6 cellular contexts compared by ENCODE assay signal in genomic region chr19:41376998-41377365, GRCh38. TPM values are rescaled to one million over a fixed set of nuclear protein-coding genes. Genes with fewer than 3 reads are reported as not detected.
DNase-seq lines count a peak whose midpoint lies in the region; ATAC-seq and TF ChIP-seq lines count a peak whose summit lies in the region.

No MANE protein-coding gene starts in this region.

- H2AFZ ChIP-seq in H9 (ENCODE audit: low read length) = no peak overlapping the region
- peak overlapping the region; percentile 87 for H2AFZ ChIP-seq in mammary epithelial cell (ENCODE audit: low read depth, low read length)
- H2AFZ ChIP-seq in neural cell (ENCODE audit: low read depth, low read length) = no peak overlapping the region

- H4K20me1 ChIP-seq in H9 (ENCODE audit: control insufficient read depth, insufficient read depth, insufficient read length) = no peaks in the 10 kb centered on the region
- no peaks in the 10 kb centered on the region for H4K20me1 ChIP-seq in mammary epithelial cell (ENCODE audit: insufficient read depth, low read length)
- no peaks in the 10 kb centered on the region for H4K20me1 ChIP-seq in neural cell (ENCODE audit: insufficient read depth)

- H3K4me1 Mint-ChIP-seq in H9 = peaks cover 12 to 19% of the 10 kb centered on the region in 2 experiments

- H3K18ac ChIP-seq in H9 (ENCODE audit: insufficient read length, low read depth, low read length) = no peak overlapping the region

- H3K4me3 ChIP-seq in mammary epithelial cell (replicated peaks in 1 of 3; ENCODE audit: insufficient read depth in 1 of 3, low read depth in 2 of 3, low read length in 3 of 3) = peak overlapping the region; percentile 54 to 71 (median 57)
- peak overlapping the region; percentile 67 for H3K4me3 ChIP-seq in neural cell (ENCODE audit: low read length)

- H3K36me3 Mint-ChIP-seq in H9 (ENCODE audit: insufficient read depth in 1 of 3, low read depth in 3 of 3) = no peaks in the 10 kb centered on the region; a peak in 1 of 7 replicates

- H3K9ac ChIP-seq in H9 (ENCODE audit: extremely low read depth, insufficient read length, low read length) (no peak overlapping the region), mammary epithelial cell (ENCODE audit: insufficient read depth, low read length) (no peak overlapping the region), neural cell (ENCODE audit: low read length) (no peak overlapping the region)

- H3K79me1 ChIP-seq in H9 (ENCODE audit: insufficient read depth, low read depth, low read length, poor library complexity, severe bottlenecking) = no peaks in the 10 kb centered on the region

- in situ Hi-C loops in mammary epithelial cell (cut with MboI; ENCODE audit: low sequenced_read_pairs in 2 of 2) = no loop called here

- dilution Hi-C loops in mammary epithelial cell (cut with HindIII; ENCODE audit: low sequenced_read_pairs) = no loop called here

- H2BK15ac ChIP-seq in H9 (ENCODE audit: low read depth, low read length) = no peak overlapping the region

- peaks cover 7% of the 10 kb centered on the region for H3K23me2 ChIP-seq in H9 (ENCODE audit: insufficient read length, low read depth, low read length, poor library complexity, severe bottlenecking)

- H3K79me2 ChIP-seq in H9 (ENCODE audit: insufficient read depth, low read length) (no peaks in the 10 kb centered on the region), mammary epithelial cell (ENCODE audit: insufficient read depth, low read length) (peaks cover 2% of the 10 kb centered on the region), neural cell (replicated peaks; ENCODE audit: insufficient read depth, low read length) (no peaks in the 10 kb centered on the region)

- no peak overlapping the region for H2BK12ac ChIP-seq in H9 (ENCODE audit: insufficient read length, low read depth, low read length)

- H4K8ac ChIP-seq in H9 (replicated peaks; ENCODE audit: insufficient read length, low read depth, low read length) = no peak overlapping the region

- intact Hi-C loops in mammary epithelial cell (cut with micrococcal nuclease) = no loop called here

- H3K4me3 Mint-ChIP-seq in H9 = peak overlapping the region; percentile 75 to 79

- CTCF ChIA-PET in mammary epithelial cell (lab: Charles Lee; ENCODE audit: low non-redundant PET) = no interaction called here

- H3K9me2 ChIP-seq in neural cell (ENCODE audit: insufficient read depth, low read length) = no peaks in the 10 kb centered on the region

- H3K36me3 ChIP-seq in mammary epithelial cell (ENCODE audit: insufficient read depth, low read length) (no peaks in the 10 kb centered on the region), neural cell (ENCODE audit: insufficient read depth, low read length) (no peaks in the 10 kb centered on the region)

- TF ChIP-seq EP300 in neural cell (conservative IDR thresholded peaks at IDR 0.05; ENCODE audit: poor library complexity, severe bottlenecking) = no peak

- peak overlapping the region; percentile 96 for H3K4me2 ChIP-seq in H9 (ENCODE audit: insufficient read depth, insufficient read length, low read length)
- H3K4me2 ChIP-seq in mammary epithelial cell (ENCODE audit: insufficient read depth, low read depth, low read length) = peak overlapping the region; percentile 91
- H3K4me2 ChIP-seq in neural cell (ENCODE audit: low read length) = peak overlapping the region; percentile 30

- peaks cover 9% of the 10 kb centered on the region for H3K27me3 Mint-ChIP-seq in H9 (ENCODE audit: low read depth)

- TF ChIP-seq RAD21 in neural cell (conservative IDR thresholded peaks at IDR 0.05) = no peak

- DNase-seq in H9 = no peak
- no peak for DNase-seq in mammary epithelial cell
- no peak for DNase-seq in OCI-M2 (lab: John Stamatoyannopoulos, UW; ENCODE audit: unreplicated experiment)

- no peak overlapping the region for H3K56ac ChIP-seq in H9 (ENCODE audit: insufficient read length, low read depth, low read length)

- no peak overlapping the region for H3K23ac ChIP-seq in H9 (ENCODE audit: insufficient read length, low read depth, low read length)

- H3K9me3 Mint-ChIP-seq in H9 = no peaks in the 10 kb centered on the region; a peak in 1 of 5 replicates

- no peaks in the 10 kb centered on the region for H3F3A ChIP-seq in neural cell (ENCODE audit: insufficient read depth, low read length, poor library complexity, severe bottlenecking)

- no peak for TF ChIP-seq CTCF in H9 (conservative IDR thresholded peaks at IDR 0.05)
- no peak for TF ChIP-seq CTCF in mammary epithelial cell (conservative IDR thresholded peaks at IDR 0.05 in 1 of 2, IDR thresholded peaks at IDR 0.05 in 1 of 2; ENCODE audit: extremely low read depth in 1 of 2, insufficient read depth in 1 of 2, low read depth in 1 of 2, low read length in 2 of 2)
- TF ChIP-seq CTCF in neural cell (IDR thresholded peaks at IDR 0.05; ENCODE audit: poor library complexity, severe bottlenecking) = no peak

- BruUV-seq in mammary epithelial cell (replicated peaks; lab: Mats Ljungman, UMichigan) = no TSS peak

- no peak overlapping the region for H2BK5ac ChIP-seq in H9 (ENCODE audit: insufficient read length, low read length)

- H3K27me3 ChIP-seq in H9 (ENCODE audit: insufficient read depth, low read length) = no peaks in the 10 kb centered on the region
- H3K27me3 ChIP-seq in mammary epithelial cell (ENCODE audit: insufficient read depth, low read length) = no peaks in the 10 kb centered on the region
- H3K27me3 ChIP-seq in neural cell (ENCODE audit: insufficient read depth, low read depth, low read length) = no peaks in the 10 kb centered on the region

- H3K4me1 ChIP-seq in H9 (ENCODE audit: insufficient read depth, low read length) (peaks cover 2% of the 10 kb centered on the region; the same call in 1 of the 2 replicates), mammary epithelial cell (ENCODE audit: insufficient read depth, low read length) (peaks cover 20% of the 10 kb centered on the region)

- no peak overlapping the region for H3K4ac ChIP-seq in H9 (ENCODE audit: low read depth, low read length)

- no peak overlapping the region for H2AK5ac ChIP-seq in H9 (ENCODE audit: insufficient read length, low read length)

- H3K9me3 ChIP-seq in H9 (ENCODE audit: control insufficient read depth, low read depth, low read length) (no peaks in the 10 kb centered on the region), mammary epithelial cell (replicated peaks; ENCODE audit: insufficient read depth, low read length) (no peaks in the 10 kb centered on the region), neural cell (ENCODE audit: low read length) (no peaks in the 10 kb centered on the region)

- peak overlapping the region in 1 of 3 experiments; percentile 6; a peak in 2 of 7 replicates for H3K27ac Mint-ChIP-seq in H9

- H2BK20ac ChIP-seq in H9 (ENCODE audit: low read depth, low read length, poor library complexity, severe bottlenecking) = no peak overlapping the region

- no peak overlapping the region for H2BK120ac ChIP-seq in H9 (ENCODE audit: low read depth, low read length, poor library complexity, severe bottlenecking)

- no peak overlapping the region for H4K91ac ChIP-seq in H9 (ENCODE audit: insufficient read length, low read depth, low read length)

- H3K14ac ChIP-seq in H9 (ENCODE audit: insufficient read depth, low read length) = no peak overlapping the region

- no peak overlapping the region for H3T11ph ChIP-seq in H9 (ENCODE audit: low read length)

- no peak overlapping the region for H4K5ac ChIP-seq in H9 (ENCODE audit: insufficient read length, low read depth, low read length)

- ATAC-seq in GM19328 (IDR thresholded peaks at IDR 0.05; ENCODE audit: unreplicated experiment) (no peak), HG03097 (IDR thresholded peaks at IDR 0.05; ENCODE audit: low FRiP score, unreplicated experiment) (no peak)

- H3K27ac ChIP-seq in H9 (ENCODE audit: insufficient read length, low read depth, low read length) (no peak overlapping the region), mammary epithelial cell (ENCODE audit: insufficient read depth, low read depth, low read length) (no peak overlapping the region), neural cell (ENCODE audit: low read length) (peak overlapping the region; percentile 16)

- WGBS in H9 (ENCODE audit: extremely low coverage, insufficient read length, low lambda C conversion rate) = no CpG with 5 or more reads among the region's 8 CpGs
- 63% methylated on average over 7 of the region's 8 CpGs for WGBS in mammary epithelial cell (ENCODE audit: low coverage, missing lambda C conversion rate)

TF ChIP-seq in neural cell, 6 proteins besides CTCF, POLR2A, EP300 and RAD21:
- TF ChIP-seq TAF1 (IDR thresholded peaks at IDR 0.05; ENCODE audit: low read depth) (no peak), EZH2 (IDR thresholded peaks at IDR 0.05; ENCODE audit: borderline replicate concordance, insufficient read depth, low read length, poor library complexity, severe bottlenecking) (no peak)

RNA-seq across cellular contexts. Expression of gene TMEM91, which starts 0.6 kb away (rescaled TPM):
- total RNA-seq in H9 (2021) (5.7 and 6.1 TPM in 2 replicates), mammary epithelial cell (1 to 10 TPM; 5.7 to 7.5 TPM)
- polyA plus RNA-seq in mammary epithelial cell (4.0 TPM), neural cell (22.1 and 24.4 TPM in 2 replicates)
- polyA minus RNA-seq in mammary epithelial cell (2.1 TPM), neural cell (7.5 and 9.5 TPM in 2 replicates)

RNA-seq across cellular contexts. Expression of gene B9D2, which starts 13.0 kb away (rescaled TPM):
- total RNA-seq in H9 (2021) (4.8 and 5.2 TPM in 2 replicates), mammary epithelial cell (1 to 10 TPM; 3.0 to 3.6 TPM)
- polyA plus RNA-seq in mammary epithelial cell (5.3 TPM), neural cell (13.2 and 15.9 TPM in 2 replicates)
- polyA minus RNA-seq in mammary epithelial cell (0.57 TPM), neural cell (7.1 and 7.8 TPM in 2 replicates)

RNA-seq across cellular contexts. Expression of gene EXOSC5, which starts 20.2 kb away (rescaled TPM):
- total RNA-seq in H9 (2021) (58.7 and 62.1 TPM in 2 replicates), mammary epithelial cell (10 to 100 TPM; 16.5 to 17.3 TPM)
- polyA plus RNA-seq in mammary epithelial cell (26.3 TPM), neural cell (42.0 and 45.2 TPM in 2 replicates)
- polyA minus RNA-seq in mammary epithelial cell (26.2 TPM), neural cell (19.4 and 21.4 TPM in 2 replicates)

RNA-seq across cellular contexts. Expression of gene BCKDHA, which starts 20.6 kb away (rescaled TPM):
- 21.1 and 28.3 TPM in 2 replicates for total RNA-seq in H9 (2021)
- 10 to 100 TPM; 13.5 to 36.5 TPM for total RNA-seq in mammary epithelial cell
- 25.1 TPM for polyA plus RNA-seq in mammary epithelial cell
- 27.0 TPM for polyA minus RNA-seq in mammary epithelial cell
- 51.2 and 51.9 TPM in 2 replicates for polyA plus RNA-seq in neural cell
- 43.1 and 44.6 TPM in 2 replicates for polyA minus RNA-seq in neural cell

RNA-seq across cellular contexts. Expression of gene TGFB1, which starts 23.3 kb away (rescaled TPM):
- total RNA-seq in H9 (2021) = 30.1 and 31.3 TPM in 2 replicates
- 10 to 100 TPM in 1 of 2 donors, 1 to 10 TPM in 1; 9.8 to 84.1 TPM for total RNA-seq in mammary epithelial cell
- polyA plus RNA-seq in mammary epithelial cell = 9.8 TPM
- polyA minus RNA-seq in mammary epithelial cell = 52.0 TPM
- 0.10 TPM in 1 of 2 replicates, not detected in the other for polyA plus RNA-seq in neural cell
- polyA minus RNA-seq in neural cell = 0.73 TPM in 1 of 2 replicates, not detected in the other

Comparison
In these comparisons a context has a peak if more than half of its experiments do, and no peak if none do; other contexts are left out.
1. H3K4me2 ChIP-seq: peak in every context shown above with its lines; median percentile 96 in H9; 91 in mammary epithelial cell; 30 in neural cell.